ENCODE assay signal across 9 cellular contexts in genomic region chr2:20576598-20577115, GRCh38.
DNase-seq lines count a peak whose midpoint lies in the region; ATAC-seq, FAIRE-seq and TF ChIP-seq lines count a peak whose summit lies in the region.
"Had no signal": no experiment of that assay in that cellular context is flagged by ENCODE, and none has a peak within 500 bp of the region (broad histone marks: within the 10 kb centered on the region; RNA-seq: fewer than 3 reads in every experiment).

No MANE protein-coding gene starts in this region.

- TF ChIP-seq CTCF in colonic mucosa (IDR thresholded peaks at IDR 0.05) (no peak), right atrium auricular region (IDR thresholded peaks at IDR 0.05) (no peak)

- no peaks in the 10 kb centered on the region for H3K27me3 ChIP-seq in Karpas-422 (ENCODE audit: low read length)
- no peaks in the 10 kb centered on the region for H3K27me3 ChIP-seq in colonic mucosa
- no peaks in the 10 kb centered on the region for H3K27me3 ChIP-seq in right atrium auricular region

- H3K9ac ChIP-seq in Karpas-422 (ENCODE audit: low read length): no peak overlapping the region
- peak overlapping the region in 1 of 2 donors; percentile 7 for H3K9ac ChIP-seq in colonic mucosa (ENCODE audit: low read depth in 2 of 2, low read length in 2 of 2)

- H3K9me3 ChIP-seq in Karpas-422 (ENCODE audit: low read length) (no peaks in the 10 kb centered on the region), colonic mucosa (no peaks in the 10 kb centered on the region), right atrium auricular region (peaks cover 0 to 3% of the 10 kb centered on the region in 2 donors)

- H3K27ac ChIP-seq in Karpas-422 (ENCODE audit: low read length) (no peak overlapping the region), colonic mucosa (peak overlapping the region; percentile 5), right atrium auricular region (no peak overlapping the region)

- no peaks in the 10 kb centered on the region for H3K9me2 ChIP-seq in Karpas-422 (replicated peaks; ENCODE audit: insufficient read depth, low read length)

- no peak overlapping the region for H3K4me2 ChIP-seq in Karpas-422 (ENCODE audit: low read depth, low read length, poor library complexity, severe bottlenecking)

- H3K4me3 ChIP-seq in Karpas-422 (ENCODE audit: low read length): no peak overlapping the region
- H3K4me3 ChIP-seq in colonic mucosa: no peak overlapping the region
- no peak overlapping the region for H3K4me3 ChIP-seq in right atrium auricular region

- FAIRE-seq in GM12891 (lab: Jason Lieb, UNC): peak; percentile 91
- FAIRE-seq: bronchial epithelial cell had no signal

- H3K79me2 ChIP-seq in Karpas-422 (ENCODE audit: low read length): no peaks in the 10 kb centered on the region

- DNase-seq in GM12891 (ENCODE audit: insufficient read length, low spot score): peak; percentile 47
- peak; percentile 68 for DNase-seq in Karpas-422
- DNase-seq in colonic mucosa: peak; percentile 38
- DNase-seq in SW480 (ENCODE audit: low spot score): no peak
- DNase-seq in effector CD8-positive, alpha-beta T cell (lab: John Stamatoyannopoulos, UW): no peak
- DNase-seq in right atrium auricular region (ENCODE audit: low spot score): no peak
- no peak for DNase-seq in SIG-M5 treated with dmso at 0.1 percent for 504 hours (lab: John Stamatoyannopoulos, UW; ENCODE audit: unreplicated experiment)

- peaks cover 5% of the 10 kb centered on the region for H3K4me1 ChIP-seq in Karpas-422 (ENCODE audit: low read length)
- no peaks in the 10 kb centered on the region for H3K4me1 ChIP-seq in colonic mucosa
- H3K4me1 ChIP-seq in right atrium auricular region: peaks cover 5 to 88% of the 10 kb centered on the region in 2 donors

- TF ChIP-seq POLR2A in GM12891 (IDR thresholded peaks at IDR 0.05; ENCODE audit: low read depth, low read length): no peak

- H4K20me1 ChIP-seq in Karpas-422 (ENCODE audit: insufficient read depth, low read depth, low read length): 0 out of 2 replicates have a peak, but pooled peaks cover 3% of the 10 kb centered on the region

- peak; percentile 79 for ATAC-seq in GM21526 (IDR thresholded peaks at IDR 0.05; ENCODE audit: low FRiP score, unreplicated experiment)

- no peaks in the 10 kb centered on the region for H3K36me3 ChIP-seq in Karpas-422 (ENCODE audit: insufficient read depth, low read length)
- no peaks in the 10 kb centered on the region for H3K36me3 ChIP-seq in colonic mucosa
- no peaks in the 10 kb centered on the region for H3K36me3 ChIP-seq in right atrium auricular region

- intact Hi-C loops in colonic mucosa (cut with DNase I): no loop called here

- no peak overlapping the region for H2AFZ ChIP-seq in Karpas-422 (ENCODE audit: low read length)

TF ChIP-seq in GM12891, 5 proteins besides CTCF, POLR2A, EP300 and RAD21:
- TF ChIP-seq POU2F2 (IDR thresholded peaks at IDR 0.05; ENCODE audit: low read depth, low read length): 0 out of 2 replicates have a peak, but pooled peaks have one; percentile 27
- no peak for TF ChIP-seq TAF1 (IDR thresholded peaks at IDR 0.05; ENCODE audit: low read depth, low read length)
- TF ChIP-seq POLR2AphosphoS5 (IDR thresholded peaks at IDR 0.05; ENCODE audit: low read depth, low read length): 0 out of 2 replicates have a peak, but pooled peaks have one; percentile 24
- no peak for TF ChIP-seq PAX5 (IDR thresholded peaks at IDR 0.05; ENCODE audit: insufficient read depth, low read length, severe bottlenecking)
- no peak for TF ChIP-seq SPI1 (IDR thresholded peaks at IDR 0.05; ENCODE audit: low read depth, low read length)

Comparison
In these comparisons a context has a peak if more than half of its experiments do, and no peak if none do; other contexts are left out.
1. DNase-seq: peak in GM12891 (single experiment), Karpas-422 (single experiment) and colonic mucosa (single experiment); none in SW480 (single experiment), effector CD8-positive, alpha-beta T cell (single experiment), right atrium auricular region (single experiment) and SIG-M5 treated with dmso at 0.1 percent for 504 hours (single experiment).